ENCODE assay signal across 2 cellular contexts in genomic region chr16:8886593-8887437, GRCh38.
TF ChIP-seq lines count a peak whose summit lies in the region.

No MANE protein-coding gene starts in this region.

TF ChIP-seq in HEK293, 187 proteins besides CTCF, POLR2A, EP300 and RAD21:
- no peak for TF ChIP-seq ZNF837 (tag by site-specific recombination; IDR thresholded peaks at IDR 0.05)
- 0 out of 2 replicates have a peak, but pooled peaks have one; percentile 21 for TF ChIP-seq ZBTB17 (tag by site-specific recombination; IDR thresholded peaks at IDR 0.05)
- no peak for TF ChIP-seq FEZF1 (tag by site-specific recombination; IDR thresholded peaks at IDR 0.05)
- TF ChIP-seq, protein P1, sequence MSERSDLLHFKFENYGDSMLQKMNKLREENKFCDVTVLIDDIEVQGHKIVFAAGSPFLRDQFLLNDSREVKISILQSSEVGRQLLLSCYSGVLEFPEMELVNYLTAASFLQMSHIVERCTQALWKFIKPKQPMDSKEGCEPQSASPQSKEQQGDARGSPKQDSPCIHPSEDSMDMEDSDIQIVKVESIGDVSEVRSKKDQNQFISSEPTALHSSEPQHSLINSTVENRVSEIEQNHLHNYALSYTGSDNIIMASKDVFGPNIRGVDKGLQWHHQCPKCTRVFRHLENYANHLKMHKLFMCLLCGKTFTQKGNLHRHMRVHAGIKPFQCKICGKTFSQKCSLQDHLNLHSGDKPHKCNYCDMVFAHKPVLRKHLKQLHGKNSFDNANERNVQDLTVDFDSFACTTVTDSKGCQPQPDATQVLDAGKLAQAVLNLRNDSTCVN (tag by site-specific recombination; optimal IDR thresholded peaks at IDR 0.05): peak; percentile 14
- no peak for TF ChIP-seq ZNF670 (tag by site-specific recombination; IDR thresholded peaks at IDR 0.05; ENCODE audit: low read depth)
- TF ChIP-seq YY2 (tag by site-specific recombination; IDR thresholded peaks at IDR 0.05): no peak
- TF ChIP-seq ZNF596 (tag by site-specific recombination; IDR thresholded peaks at IDR 0.05): no peak
- TF ChIP-seq ZNF610 (tag by site-specific recombination; IDR thresholded peaks at IDR 0.05; ENCODE audit: borderline replicate concordance): no peak
- peak; percentile 80 for TF ChIP-seq GLIS1 (tag by site-specific recombination; IDR thresholded peaks at IDR 0.05)

TF ChIP-seq in H1, 55 proteins besides CTCF, POLR2A, EP300 and RAD21:
- TF ChIP-seq YY1 (IDR thresholded peaks at IDR 0.05; ENCODE audit: low read depth, low read length) (no peak), CTBP2 (IDR thresholded peaks at IDR 0.05; ENCODE audit: borderline replicate concordance, insufficient read depth, insufficient read length, low read length) (no peak), FOSL1 (IDR thresholded peaks at IDR 0.05; ENCODE audit: insufficient read depth, low read depth, low read length) (no peak), JUN (IDR thresholded peaks at IDR 0.05; ENCODE audit: low read depth, low read length) (no peak), RFX5 (IDR thresholded peaks at IDR 0.05; ENCODE audit: borderline replicate concordance, low read depth, low read length) (no peak), SIN3A (conservative IDR thresholded peaks at IDR 0.05 in 1 of 2, IDR thresholded peaks at IDR 0.05 in 1 of 2; ENCODE audit: low read depth in 1 of 2, low read length in 2 of 2) (no peak), BRCA1 (IDR thresholded peaks at IDR 0.05; ENCODE audit: low read depth, low read length) (no peak), TBP (IDR thresholded peaks at IDR 0.05; ENCODE audit: low read depth, low read length) (no peak), NRF1 (IDR thresholded peaks at IDR 0.05; ENCODE audit: low read depth, low read length) (no peak), KDM4A (IDR thresholded peaks at IDR 0.05; ENCODE audit: low read depth, low read length, severe bottlenecking) (no peak), MAFK (IDR thresholded peaks at IDR 0.05; ENCODE audit: low read depth, low read length) (no peak)
